Comparison of ENCODE assay signal across 10 cellular contexts in genomic region chr16:25155553-25156460, GRCh38. TPM values are rescaled to one million over a fixed set of nuclear protein-coding genes. Genes with fewer than 3 reads are reported as not detected.
DNase-seq lines count a peak whose midpoint lies in the region; ATAC-seq lines count a peak whose summit lies in the region.
"Had no signal": no experiment of that assay in that cellular context is flagged by ENCODE, and none has a peak within 500 bp of the region (broad histone marks: within the 10 kb centered on the region; RNA-seq: fewer than 3 reads in every experiment).

No MANE protein-coding gene starts in this region.

- H3K4me1 Mint-ChIP-seq in activated CD4-positive, alpha-beta T cell treated with anti-CD3 and anti-CD28 coated beads, Interleukin-2, amount 10 ng/mL, durations not matched to agents 24 days and 14 days: peaks cover 9% of the 10 kb centered on the region
- peaks cover 12% of the 10 kb centered on the region for H3K4me1 Mint-ChIP-seq in stimulated activated effector memory CD8-positive, alpha-beta T cell treated with anti-CD3 and anti-CD28 coated beads, Interleukin-12 subunit alpha, Interleukin-12 subunit beta, amount 100 ng/mL, for 72 hours

- no peaks in the 10 kb centered on the region for H3K9me3 Mint-ChIP-seq in activated CD4-positive, alpha-beta T cell treated with anti-CD3 and anti-CD28 coated beads, Interleukin-2, amount 10 ng/mL, durations not matched to agents 24 days and 14 days
- no peaks in the 10 kb centered on the region for H3K9me3 Mint-ChIP-seq in stimulated activated effector memory CD8-positive, alpha-beta T cell treated with anti-CD3 and anti-CD28 coated beads, Interleukin-12 subunit alpha, Interleukin-12 subunit beta, amount 100 ng/mL, for 72 hours
- H3K9me3 Mint-ChIP-seq: effector memory CD8-positive, alpha-beta T cell had no signal

- H3K27me3 Mint-ChIP-seq in activated CD4-positive, alpha-beta T cell treated with anti-CD3 and anti-CD28 coated beads, Interleukin-2, amount 10 ng/mL, durations not matched to agents 24 days and 14 days: no peaks in the 10 kb centered on the region
- H3K27me3 Mint-ChIP-seq: effector memory CD8-positive, alpha-beta T cell had no signal

- no peak overlapping the region for H3K4me3 Mint-ChIP-seq in activated CD4-positive, alpha-beta T cell treated with anti-CD3 and anti-CD28 coated beads, Interleukin-2, amount 10 ng/mL, durations not matched to agents 24 days and 14 days
- H3K4me3 Mint-ChIP-seq in stimulated activated effector memory CD8-positive, alpha-beta T cell treated with anti-CD3 and anti-CD28 coated beads, Interleukin-12 subunit alpha, Interleukin-12 subunit beta, amount 100 ng/mL, for 72 hours: no peak overlapping the region
- H3K4me3 Mint-ChIP-seq: effector memory CD8-positive, alpha-beta T cell had no signal

- H3K27ac Mint-ChIP-seq in activated CD4-positive, alpha-beta T cell treated with anti-CD3 and anti-CD28 coated beads, Interleukin-2, amount 10 ng/mL, durations not matched to agents 24 days and 14 days: peak overlapping the region; percentile 85
- peak overlapping the region; percentile 86 for H3K27ac Mint-ChIP-seq in stimulated activated effector memory CD8-positive, alpha-beta T cell treated with anti-CD3 and anti-CD28 coated beads, Interleukin-12 subunit alpha, Interleukin-12 subunit beta, amount 100 ng/mL, for 72 hours

- ATAC-seq in stimulated activated effector memory CD8-positive, alpha-beta T cell treated with anti-CD3 and anti-CD28 coated beads, Interleukin-12 subunit alpha, Interleukin-12 subunit beta, amount 100 ng/mL, for 72 hours: peak; percentile 86
- ATAC-seq in GM21576 (IDR thresholded peaks at IDR 0.05; ENCODE audit: unreplicated experiment): no peak
- no peak for ATAC-seq in esophagus mucosa
- ATAC-seq in GM19324 (IDR thresholded peaks at IDR 0.05; ENCODE audit: low FRiP score, unreplicated experiment): no peak
- ATAC-seq: effector memory CD8-positive, alpha-beta T cell; Right ventricle myocardium inferior had no signal

- no peak for DNase-seq in activated CD4-positive, alpha-beta T cell treated with anti-CD3 and anti-CD28 coated beads, Interleukin-2, amount 10 ng/mL, durations not matched to agents 24 days and 14 days
- DNase-seq in activated CD4-positive, alpha-beta T cell treated with anti-CD3 and anti-CD28 coated beads, Interleukin-2, amount 50 U/mL, for 4 hours: no peak
- peak; percentile 30 for DNase-seq in activated CD8-positive, alpha-beta memory T cell treated with anti-CD3 and anti-CD28 coated beads, Interleukin-2, amount 50 U/mL, for 24 hours (ENCODE audit: extremely low read depth)
- peak; percentile 68 for DNase-seq in foreskin melanocyte
- no peak for DNase-seq in stimulated activated effector memory CD8-positive, alpha-beta T cell treated with anti-CD3 and anti-CD28 coated beads, Interleukin-12 subunit alpha, Interleukin-12 subunit beta, amount 100 ng/mL, for 72 hours (ENCODE audit: low spot score in 2 of 2)
- DNase-seq: effector memory CD8-positive, alpha-beta T cell had no signal

- intact Hi-C loops in activated CD4-positive, alpha-beta T cell treated with anti-CD3 and anti-CD28 coated beads, Interleukin-2, amount 10 ng/mL, durations not matched to agents 24 days and 14 days (cut with micrococcal nuclease): no loop called here

- peaks cover 37% of the 10 kb centered on the region for H3K36me3 Mint-ChIP-seq in activated CD4-positive, alpha-beta T cell treated with anti-CD3 and anti-CD28 coated beads, Interleukin-2, amount 10 ng/mL, durations not matched to agents 24 days and 14 days (ENCODE audit: low read depth)
- H3K36me3 Mint-ChIP-seq in stimulated activated effector memory CD8-positive, alpha-beta T cell treated with anti-CD3 and anti-CD28 coated beads, Interleukin-12 subunit alpha, Interleukin-12 subunit beta, amount 100 ng/mL, for 72 hours: peaks cover 65% of the 10 kb centered on the region

RNA-seq across cellular contexts. Expression of gene LCMT1, which starts 44.3 kb away (rescaled TPM):
- total RNA-seq in activated CD4-positive, alpha-beta T cell treated with anti-CD3 and anti-CD28 coated beads, Interleukin-2, amount 10 ng/mL, durations not matched to agents 24 days and 14 days: 32.8 and 38.7 TPM in 2 replicates
- total RNA-seq in esophagus mucosa: 26.8 TPM

Comparison
In these comparisons a context has a peak if more than half of its experiments do, and no peak if none do; other contexts are left out.
1. DNase-seq: peak in activated CD8-positive, alpha-beta memory T cell treated with anti-CD3 and anti-CD28 coated beads, Interleukin-2, amount 50 U/mL, for 24 hours (single experiment) and foreskin melanocyte (single experiment); none in activated CD4-positive, alpha-beta T cell treated with anti-CD3 and anti-CD28 coated beads, Interleukin-2, amount 10 ng/mL, durations not matched to agents 24 days and 14 days (single experiment), activated CD4-positive, alpha-beta T cell treated with anti-CD3 and anti-CD28 coated beads, Interleukin-2, amount 50 U/mL, for 4 hours (0 of 2) and stimulated activated effector memory CD8-positive, alpha-beta T cell treated with anti-CD3 and anti-CD28 coated beads, Interleukin-12 subunit alpha, Interleukin-12 subunit beta, amount 100 ng/mL, for 72 hours (0 of 2).